ENCODE assay signal across 8 cellular contexts in genomic region chr15:34239151-34239761, GRCh38. TPM values are rescaled to one million over a fixed set of nuclear protein-coding genes. Genes with fewer than 3 reads are reported as not detected.
DNase-seq lines count a peak whose midpoint lies in the region; ATAC-seq and TF ChIP-seq lines count a peak whose summit lies in the region.

No MANE protein-coding gene starts in this region.

- no peak for TF ChIP-seq CTCF in AG09319 (IDR thresholded peaks at IDR 0.05; ENCODE audit: low read depth, low read length)

- H3K36me3 Mint-ChIP-seq in activated naive CD8-positive, alpha-beta T cell treated with anti-CD3 and anti-CD28 coated beads, Interleukin-2, amount 10 ng/mL, durations not matched to agents 7 days and 5 days: peaks cover 25% of the 10 kb centered on the region

- H3K36me3 ChIP-seq in HUES48 (ENCODE audit: control insufficient read depth, insufficient read depth, low read length): peaks cover 30% of the 10 kb centered on the region

- H3K4me1 ChIP-seq in HUES48 (ENCODE audit: control insufficient read depth, insufficient read depth, low read length): peaks cover 14% of the 10 kb centered on the region; the same call in 1 of the 2 replicates

- peak overlapping the region; percentile 55 for H3K4me3 Mint-ChIP-seq in activated naive CD8-positive, alpha-beta T cell treated with anti-CD3 and anti-CD28 coated beads, Interleukin-2, amount 10 ng/mL, durations not matched to agents 7 days and 5 days

- no peaks in the 10 kb centered on the region for H3K9me3 Mint-ChIP-seq in activated naive CD8-positive, alpha-beta T cell treated with anti-CD3 and anti-CD28 coated beads, Interleukin-2, amount 10 ng/mL, durations not matched to agents 7 days and 5 days

- DNase-seq in AG09319 (ENCODE audit: extremely low read depth, low read depth) (peak; percentile 43), lung microvascular endothelial cell (ENCODE audit: low read depth in 2 of 2) (peak; percentile 66 to 91), NCI-H1417 treated with DMSO at 0.1 percent for 48 hours (lab: John Stamatoyannopoulos, UW) (no peak), NCI-H748 treated with DMSO at 0.1 percent for 48 hours (lab: John Stamatoyannopoulos, UW) (no peak)
- DNase-seq in activated naive CD8-positive, alpha-beta T cell treated with anti-CD3 and anti-CD28 coated beads, Interleukin-2, amount 10 ng/mL, durations not matched to agents 7 days and 5 days: no peak

- no peaks in the 10 kb centered on the region for H3K9me3 ChIP-seq in HUES48 (ENCODE audit: control insufficient read depth, insufficient read depth, low read length)

- peak overlapping the region; percentile 86 for H3K27ac ChIP-seq in HUES48 (ENCODE audit: low read depth, low read length)

- ATAC-seq in activated naive CD8-positive, alpha-beta T cell treated with anti-CD3 and anti-CD28 coated beads, Interleukin-2, amount 10 ng/mL, durations not matched to agents 7 days and 5 days (ENCODE audit: low read depth): peak; percentile 71
- ATAC-seq in GM18867 (IDR thresholded peaks at IDR 0.05; ENCODE audit: unreplicated experiment) (no peak), GM21390 (IDR thresholded peaks at IDR 0.05; ENCODE audit: unreplicated experiment) (no peak)

- H3K4me1 Mint-ChIP-seq in activated naive CD8-positive, alpha-beta T cell treated with anti-CD3 and anti-CD28 coated beads, Interleukin-2, amount 10 ng/mL, durations not matched to agents 7 days and 5 days: peaks cover 16% of the 10 kb centered on the region

- H3K4me3 ChIP-seq in HUES48 (ENCODE audit: low read depth, low read length): no peak overlapping the region

- H3K27ac Mint-ChIP-seq in activated naive CD8-positive, alpha-beta T cell treated with anti-CD3 and anti-CD28 coated beads, Interleukin-2, amount 10 ng/mL, durations not matched to agents 7 days and 5 days: peak overlapping the region; percentile 82

- no peaks in the 10 kb centered on the region for H3K27me3 Mint-ChIP-seq in activated naive CD8-positive, alpha-beta T cell treated with anti-CD3 and anti-CD28 coated beads, Interleukin-2, amount 10 ng/mL, durations not matched to agents 7 days and 5 days

- H3K27me3 ChIP-seq in HUES48 (ENCODE audit: control insufficient read depth, insufficient read depth, low read length): no peaks in the 10 kb centered on the region

- POLR2A ChIA-PET in activated naive CD8-positive, alpha-beta T cell treated with anti-CD3 and anti-CD28 coated beads, Interleukin-2, amount 10 ng/mL, durations not matched to agents 7 days and 5 days (lab: Charles Lee): no interaction called here

- H3K9ac ChIP-seq in HUES48 (ENCODE audit: low read depth, low read length): no peak overlapping the region

RNA-seq across cellular contexts. Expression of gene EMC4, which starts 14.4 kb away (rescaled TPM):
- total RNA-seq in activated naive CD8-positive, alpha-beta T cell treated with anti-CD3 and anti-CD28 coated beads, Interleukin-2, amount 10 ng/mL, durations not matched to agents 7 days and 5 days: 10 to 100 TPM; 72.3 to 85.2 TPM
- 140 and 163 TPM in 2 replicates for total RNA-seq in lung microvascular endothelial cell

RNA-seq across cellular contexts. Expression of gene KATNBL1, which starts 29.4 kb away (rescaled TPM):
- 10 to 100 TPM; 49.1 to 49.5 TPM for total RNA-seq in activated naive CD8-positive, alpha-beta T cell treated with anti-CD3 and anti-CD28 coated beads, Interleukin-2, amount 10 ng/mL, durations not matched to agents 7 days and 5 days
- total RNA-seq in lung microvascular endothelial cell: 21.8 and 31.0 TPM in 2 replicates

Comparison
In these comparisons a context has a peak if more than half of its experiments do, and no peak if none do; other contexts are left out.
1. DNase-seq: peak in AG09319 (single experiment) and lung microvascular endothelial cell (2 of 2); none in activated naive CD8-positive, alpha-beta T cell treated with anti-CD3 and anti-CD28 coated beads, Interleukin-2, amount 10 ng/mL, durations not matched to agents 7 days and 5 days (single experiment), NCI-H1417 treated with DMSO at 0.1 percent for 48 hours (single experiment) and NCI-H748 treated with DMSO at 0.1 percent for 48 hours (single experiment).